In the genomic region with DNA sequence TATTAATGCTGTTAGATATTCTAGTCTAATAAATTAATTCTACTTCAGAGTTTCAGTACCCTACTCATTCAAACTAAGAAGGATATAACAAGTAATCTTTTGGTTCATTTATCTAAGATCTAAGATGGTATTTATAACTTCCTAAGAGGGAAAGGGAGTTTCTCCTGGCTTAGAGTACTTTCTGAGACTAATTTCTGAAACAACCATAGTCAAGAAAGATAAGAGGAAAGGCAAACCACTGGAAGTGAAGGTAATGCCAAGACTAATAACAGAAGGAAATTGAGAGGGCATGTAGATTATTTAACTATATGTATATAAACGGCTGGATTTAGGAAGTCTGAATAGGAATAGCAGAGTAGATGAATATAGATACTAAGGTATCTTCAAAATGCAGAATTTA, we compare ENCODE assay signal across 1 cellular context.
A peak's percentile ranks its signal among the peaks of the same experiment; 100 is the strongest.
TF ChIP-seq lines count a peak whose summit lies in the region.

No MANE protein-coding gene starts in this region.

TF ChIP-seq in K562, 482 proteins besides CTCF, POLR2A, EP300 and RAD21:
- TF ChIP-seq, protein P1, sequence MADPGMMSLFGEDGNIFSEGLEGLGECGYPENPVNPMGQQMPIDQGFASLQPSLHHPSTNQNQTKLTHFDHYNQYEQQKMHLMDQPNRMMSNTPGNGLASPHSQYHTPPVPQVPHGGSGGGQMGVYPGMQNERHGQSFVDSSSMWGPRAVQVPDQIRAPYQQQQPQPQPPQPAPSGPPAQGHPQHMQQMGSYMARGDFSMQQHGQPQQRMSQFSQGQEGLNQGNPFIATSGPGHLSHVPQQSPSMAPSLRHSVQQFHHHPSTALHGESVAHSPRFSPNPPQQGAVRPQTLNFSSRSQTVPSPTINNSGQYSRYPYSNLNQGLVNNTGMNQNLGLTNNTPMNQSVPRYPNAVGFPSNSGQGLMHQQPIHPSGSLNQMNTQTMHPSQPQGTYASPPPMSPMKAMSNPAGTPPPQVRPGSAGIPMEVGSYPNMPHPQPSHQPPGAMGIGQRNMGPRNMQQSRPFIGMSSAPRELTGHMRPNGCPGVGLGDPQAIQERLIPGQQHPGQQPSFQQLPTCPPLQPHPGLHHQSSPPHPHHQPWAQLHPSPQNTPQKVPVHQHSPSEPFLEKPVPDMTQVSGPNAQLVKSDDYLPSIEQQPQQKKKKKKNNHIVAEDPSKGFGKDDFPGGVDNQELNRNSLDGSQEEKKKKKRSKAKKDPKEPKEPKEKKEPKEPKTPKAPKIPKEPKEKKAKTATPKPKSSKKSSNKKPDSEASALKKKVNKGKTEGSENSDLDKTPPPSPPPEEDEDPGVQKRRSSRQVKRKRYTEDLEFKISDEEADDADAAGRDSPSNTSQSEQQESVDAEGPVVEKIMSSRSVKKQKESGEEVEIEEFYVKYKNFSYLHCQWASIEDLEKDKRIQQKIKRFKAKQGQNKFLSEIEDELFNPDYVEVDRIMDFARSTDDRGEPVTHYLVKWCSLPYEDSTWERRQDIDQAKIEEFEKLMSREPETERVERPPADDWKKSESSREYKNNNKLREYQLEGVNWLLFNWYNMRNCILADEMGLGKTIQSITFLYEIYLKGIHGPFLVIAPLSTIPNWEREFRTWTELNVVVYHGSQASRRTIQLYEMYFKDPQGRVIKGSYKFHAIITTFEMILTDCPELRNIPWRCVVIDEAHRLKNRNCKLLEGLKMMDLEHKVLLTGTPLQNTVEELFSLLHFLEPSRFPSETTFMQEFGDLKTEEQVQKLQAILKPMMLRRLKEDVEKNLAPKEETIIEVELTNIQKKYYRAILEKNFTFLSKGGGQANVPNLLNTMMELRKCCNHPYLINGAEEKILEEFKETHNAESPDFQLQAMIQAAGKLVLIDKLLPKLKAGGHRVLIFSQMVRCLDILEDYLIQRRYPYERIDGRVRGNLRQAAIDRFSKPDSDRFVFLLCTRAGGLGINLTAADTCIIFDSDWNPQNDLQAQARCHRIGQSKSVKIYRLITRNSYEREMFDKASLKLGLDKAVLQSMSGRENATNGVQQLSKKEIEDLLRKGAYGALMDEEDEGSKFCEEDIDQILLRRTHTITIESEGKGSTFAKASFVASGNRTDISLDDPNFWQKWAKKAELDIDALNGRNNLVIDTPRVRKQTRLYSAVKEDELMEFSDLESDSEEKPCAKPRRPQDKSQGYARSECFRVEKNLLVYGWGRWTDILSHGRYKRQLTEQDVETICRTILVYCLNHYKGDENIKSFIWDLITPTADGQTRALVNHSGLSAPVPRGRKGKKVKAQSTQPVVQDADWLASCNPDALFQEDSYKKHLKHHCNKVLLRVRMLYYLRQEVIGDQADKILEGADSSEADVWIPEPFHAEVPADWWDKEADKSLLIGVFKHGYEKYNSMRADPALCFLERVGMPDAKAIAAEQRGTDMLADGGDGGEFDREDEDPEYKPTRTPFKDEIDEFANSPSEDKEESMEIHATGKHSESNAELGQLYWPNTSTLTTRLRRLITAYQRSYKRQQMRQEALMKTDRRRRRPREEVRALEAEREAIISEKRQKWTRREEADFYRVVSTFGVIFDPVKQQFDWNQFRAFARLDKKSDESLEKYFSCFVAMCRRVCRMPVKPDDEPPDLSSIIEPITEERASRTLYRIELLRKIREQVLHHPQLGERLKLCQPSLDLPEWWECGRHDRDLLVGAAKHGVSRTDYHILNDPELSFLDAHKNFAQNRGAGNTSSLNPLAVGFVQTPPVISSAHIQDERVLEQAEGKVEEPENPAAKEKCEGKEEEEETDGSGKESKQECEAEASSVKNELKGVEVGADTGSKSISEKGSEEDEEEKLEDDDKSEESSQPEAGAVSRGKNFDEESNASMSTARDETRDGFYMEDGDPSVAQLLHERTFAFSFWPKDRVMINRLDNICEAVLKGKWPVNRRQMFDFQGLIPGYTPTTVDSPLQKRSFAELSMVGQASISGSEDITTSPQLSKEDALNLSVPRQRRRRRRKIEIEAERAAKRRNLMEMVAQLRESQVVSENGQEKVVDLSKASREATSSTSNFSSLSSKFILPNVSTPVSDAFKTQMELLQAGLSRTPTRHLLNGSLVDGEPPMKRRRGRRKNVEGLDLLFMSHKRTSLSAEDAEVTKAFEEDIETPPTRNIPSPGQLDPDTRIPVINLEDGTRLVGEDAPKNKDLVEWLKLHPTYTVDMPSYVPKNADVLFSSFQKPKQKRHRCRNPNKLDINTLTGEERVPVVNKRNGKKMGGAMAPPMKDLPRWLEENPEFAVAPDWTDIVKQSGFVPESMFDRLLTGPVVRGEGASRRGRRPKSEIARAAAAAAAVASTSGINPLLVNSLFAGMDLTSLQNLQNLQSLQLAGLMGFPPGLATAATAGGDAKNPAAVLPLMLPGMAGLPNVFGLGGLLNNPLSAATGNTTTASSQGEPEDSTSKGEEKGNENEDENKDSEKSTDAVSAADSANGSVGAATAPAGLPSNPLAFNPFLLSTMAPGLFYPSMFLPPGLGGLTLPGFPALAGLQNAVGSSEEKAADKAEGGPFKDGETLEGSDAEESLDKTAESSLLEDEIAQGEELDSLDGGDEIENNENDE (IDR thresholded peaks at IDR 0.05; ENCODE audit: low read depth, low read length): no peak
- TF ChIP-seq KDM4B (IDR thresholded peaks at IDR 0.05; ENCODE audit: borderline replicate concordance in 2 of 2, low read depth in 1 of 2) (no peak), GTF2E2 (tag; IDR thresholded peaks at IDR 0.05) (0 out of 2 replicates have a peak, but pooled peaks have one; percentile 24)
